Comparison of ENCODE assay signal across 27 cellular contexts in genomic region chr18:63619661-63620060, GRCh38. TPM values are rescaled to one million over a fixed set of nuclear protein-coding genes. Genes with fewer than 3 reads are reported as not detected.
"Had no signal": no experiment of that assay in that cellular context is flagged by ENCODE, and none has a peak within 500 bp of the region (broad histone marks: within the 10 kb centered on the region; RNA-seq: fewer than 3 reads in every experiment).

No MANE protein-coding gene starts in this region.

- H3K9me3 ChIP-seq: gastrocnemius medialis, testis, vagina had no signal

- H3K27me3 ChIP-seq: gastrocnemius medialis, neural progenitor cell, sigmoid colon, testis, vagina had no signal

- H3K4me3 Mint-ChIP-seq: activated naive CD4-positive, alpha-beta T cell treated with anti-CD3 and anti-CD28 coated beads, Interleukin-2, amount 50 U/mL, for 24 hours; brain; dendritic cell treated with granulocyte-macrophage colony-stimulating factor and Interleukin-4, amounts not matched to agents 40 ng/mL and 50 ng/mL, for 4 days; mesothelial cell of epicardium; naive thymus-derived CD8-positive, alpha-beta T cell; neural progenitor cell; stimulated activated naive B cell treated with anti-CD40 and anti-IgM and Interleukin-4, amounts not matched to agents 10 μg/mL and 1 μg/mL and 100 μg/mL, for 72 hours; type B pancreatic cell; WTC11 had no signal

- DNase-seq: activated gamma-delta T cell treated with Interleukin-2 at 50 U/mL for 16 hours; activated T-cell treated with anti-CD3 and anti-CD28 coated beads, Interleukin-2, amount 50 U/mL, for 1 hour; aorta; caudate nucleus; effector CD4-positive, alpha-beta T cell; gastrocnemius medialis; left ventricle myocardium superior; mammary epithelial cell; naive thymus-derived CD8-positive, alpha-beta T cell; retina; sigmoid colon; stimulated activated CD4-positive, alpha-beta T cell treated with anti-CD3 and anti-CD28 coated beads, Interleukin-2, amount 100 ng/mL, for 48 hours; stimulated activated CD8-positive, alpha-beta memory T cell treated with anti-CD3 and anti-CD28 coated beads, Interleukin-4, amount 100 ng/mL, for 48 hours; stimulated activated naive B cell treated with anti-CD40 and anti-IgM and Interleukin-4, amounts not matched to agents 10 μg/mL and 1 μg/mL and 100 μg/mL, for 72 hours; testis had no signal

- H3K36me3 ChIP-seq: gastrocnemius medialis, neural progenitor cell, sigmoid colon, vagina had no signal

- FAIRE-seq: islet of Langerhans had no signal

- H3K4me1 ChIP-seq: gastrocnemius medialis, neural progenitor cell, testis, vagina had no signal

- H3K36me3 Mint-ChIP-seq: activated naive CD4-positive, alpha-beta T cell treated with anti-CD3 and anti-CD28 coated beads, Interleukin-2, amount 50 U/mL, for 24 hours; brain; neural progenitor cell; type B pancreatic cell had no signal

- H3K27me3 Mint-ChIP-seq: brain; dendritic cell treated with granulocyte-macrophage colony-stimulating factor and Interleukin-4, amounts not matched to agents 40 ng/mL and 50 ng/mL, for 4 days; progenitor cell of endocrine pancreas; stimulated activated naive B cell treated with anti-CD40 and anti-IgM and Interleukin-4, amounts not matched to agents 10 μg/mL and 1 μg/mL and 100 μg/mL, for 72 hours; type B pancreatic cell had no signal

- H2AFZ ChIP-seq: neural progenitor cell had no signal

- H3K27ac ChIP-seq: gastrocnemius medialis, neural progenitor cell, sigmoid colon, testis, vagina had no signal

- H3K4me2 ChIP-seq: neural progenitor cell, smooth muscle cell had no signal

- H3K4me1 Mint-ChIP-seq: activated naive CD4-positive, alpha-beta T cell treated with anti-CD3 and anti-CD28 coated beads, Interleukin-2, amount 50 U/mL, for 24 hours; naive thymus-derived CD8-positive, alpha-beta T cell; neural progenitor cell; stimulated activated naive B cell treated with anti-CD40 and anti-IgM and Interleukin-4, amounts not matched to agents 10 μg/mL and 1 μg/mL and 100 μg/mL, for 72 hours had no signal

- ATAC-seq: gastrocnemius medialis; left ventricle myocardium superior; naive thymus-derived CD8-positive, alpha-beta T cell; stimulated activated naive B cell treated with anti-CD40 and anti-IgM and Interleukin-4, amounts not matched to agents 10 μg/mL and 1 μg/mL and 100 μg/mL, for 72 hours; WTC11 had no signal

- H3K27ac Mint-ChIP-seq: activated naive CD4-positive, alpha-beta T cell treated with anti-CD3 and anti-CD28 coated beads, Interleukin-2, amount 50 U/mL, for 24 hours; brain; dendritic cell treated with granulocyte-macrophage colony-stimulating factor and Interleukin-4, amounts not matched to agents 40 ng/mL and 50 ng/mL, for 4 days; mesothelial cell of epicardium; naive thymus-derived CD8-positive, alpha-beta T cell; neural progenitor cell; progenitor cell of endocrine pancreas; stimulated activated naive B cell treated with anti-CD40 and anti-IgM and Interleukin-4, amounts not matched to agents 10 μg/mL and 1 μg/mL and 100 μg/mL, for 72 hours; type B pancreatic cell; WTC11 had no signal

- H3K4me3 ChIP-seq: gastrocnemius medialis, neural progenitor cell, sigmoid colon, smooth muscle cell, testis, vagina had no signal

RNA-seq across cellular contexts. Expression of gene SERPINB4, which starts 24.4 kb away (rescaled TPM):
- total RNA-seq: aorta; left ventricle myocardium superior; mesothelial cell of epicardium; naive thymus-derived CD8-positive, alpha-beta T cell; omental fat pad; progenitor cell of endocrine pancreas; sigmoid colon had no signal
- polyA plus RNA-seq: naive thymus-derived CD8-positive, alpha-beta T cell had no signal

RNA-seq across cellular contexts. Expression of gene SERPINB13, which starts 32.5 kb away (rescaled TPM):
- total RNA-seq: aorta; gastrocnemius medialis; left ventricle myocardium superior; naive thymus-derived CD8-positive, alpha-beta T cell; omental fat pad; progenitor cell of endocrine pancreas; sigmoid colon; testis; WTC11 had no signal
- polyA plus RNA-seq: naive thymus-derived CD8-positive, alpha-beta T cell had no signal

RNA-seq across cellular contexts. Expression of gene SERPINB3, which starts 42.0 kb away (rescaled TPM):
- total RNA-seq: aorta; gastrocnemius medialis; left ventricle myocardium superior; mesothelial cell of epicardium; naive thymus-derived CD8-positive, alpha-beta T cell; omental fat pad; progenitor cell of endocrine pancreas; sigmoid colon had no signal
- polyA plus RNA-seq: naive thymus-derived CD8-positive, alpha-beta T cell had no signal
